ENCODE assay signal across 7 cellular contexts in genomic region chr1:62567926-62568325, GRCh38. TPM values are rescaled to one million over a fixed set of nuclear protein-coding genes. Genes with fewer than 3 reads are reported as not detected.
"Had no signal": no experiment of that assay in that cellular context is flagged by ENCODE, and none has a peak within 500 bp of the region (broad histone marks: within the 10 kb centered on the region; RNA-seq: fewer than 3 reads in every experiment).

No MANE protein-coding gene starts in this region.

RNA-seq across cellular contexts. Expression of gene ANGPTL3, which starts 29.4 kb away (rescaled TPM):
- total RNA-seq: activated CD8-positive, alpha-beta T cell treated with anti-CD3 and anti-CD28 coated beads for 36 hours; activated naive CD8-positive, alpha-beta T cell treated with anti-CD3 and anti-CD28 coated beads for 36 hours; activated T-cell treated with anti-CD3 and anti-CD28 coated beads, Interleukin-2, amount 50 U/mL, for 72 hours; activated T-helper 2 cell treated with anti-CD3 and anti-CD28 coated beads, Interferon-gamma antibody, Interleukin-2, Interleukin-4, amounts not matched to agents 10 μg/mL and 5 μg/mL and 100 μg/mL, durations not matched to agents 14 hours and 24 hours and 36 hours; cardiac septum; PC-9; T-helper 1 cell treated with Interleukin-12 subunit alpha and Interleukin-12 subunit beta and Interleukin-4 antibody, amounts not matched to agents 30 ng/mL and 1 ng/mL, for 36 hours had no signal
